8 cellular contexts compared by ENCODE assay signal in the genomic region with DNA sequence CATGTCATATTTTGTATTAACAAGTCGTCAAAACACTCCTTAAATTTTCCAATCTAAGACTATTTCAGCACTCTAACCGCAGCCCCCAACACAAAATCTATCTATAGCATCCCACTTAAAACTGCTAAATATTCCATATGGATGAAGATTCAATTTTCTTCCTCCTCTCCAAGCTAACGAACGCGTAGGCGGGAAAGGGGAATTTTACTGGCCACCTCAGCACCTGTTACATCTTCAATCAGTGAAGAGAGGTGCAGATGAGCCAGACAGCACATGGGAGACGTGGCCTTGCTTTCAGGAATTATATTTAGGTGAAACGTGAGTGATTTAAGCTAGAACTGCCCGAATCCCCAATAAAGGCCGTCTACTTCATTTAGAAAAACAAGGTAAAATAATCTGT. TPM values are rescaled to one million over a fixed set of nuclear protein-coding genes. Genes with fewer than 3 reads are reported as not detected.
DNase-seq lines count a peak whose midpoint lies in the region; TF ChIP-seq lines count a peak whose summit lies in the region.

No MANE protein-coding gene starts in this region.

- TF ChIP-seq EP300 in neural cell (conservative IDR thresholded peaks at IDR 0.05; ENCODE audit: poor library complexity, severe bottlenecking), result no peak

- H3K27me3 ChIP-seq in BLaER1 treated with 17β-estradiol and CSF1 and Interleukin-3, amounts not matched to agents 10 nM and 100 nM, result no peaks in the 10 kb centered on the region
- H3K27me3 ChIP-seq in mammary epithelial cell (ENCODE audit: insufficient read depth, low read length) (no peaks in the 10 kb centered on the region), neural cell (ENCODE audit: insufficient read depth, low read depth, low read length) (no peaks in the 10 kb centered on the region)

- intact Hi-C loops in mammary epithelial cell (cut with micrococcal nuclease), result no loop called here

- H3K9me2 ChIP-seq in neural cell (ENCODE audit: insufficient read depth, low read length), result no peaks in the 10 kb centered on the region

- no peaks in the 10 kb centered on the region for H3K9me3 ChIP-seq in BLaER1 treated with 17β-estradiol and CSF1 and Interleukin-3, amounts not matched to agents 10 nM and 100 nM (replicated peaks in 1 of 11)
- H3K9me3 ChIP-seq in mammary epithelial cell (replicated peaks; ENCODE audit: insufficient read depth, low read length) (no peaks in the 10 kb centered on the region), neural cell (ENCODE audit: low read length) (no peaks in the 10 kb centered on the region)

- DNase-seq in HFF-Myc (ENCODE audit: extremely low read depth, low read depth), result no peak
- DNase-seq in mammary epithelial cell, result peak; percentile 39
- no peak for DNase-seq in KG1 (lab: John Stamatoyannopoulos, UW)
- DNase-seq in NCI-H2196 (lab: John Stamatoyannopoulos, UW; ENCODE audit: unreplicated experiment), result no peak
- no peak for DNase-seq in G401 (ENCODE audit: low spot score)
- DNase-seq in GM19238 (ENCODE audit: insufficient read length, low spot score), result no peak

- peak overlapping the region; percentile 82 to 98 (median 90) for H3K4me2 ChIP-seq in BLaER1 treated with 17β-estradiol and CSF1 and Interleukin-3, amounts not matched to agents 10 nM and 100 nM
- H3K4me2 ChIP-seq in mammary epithelial cell (ENCODE audit: insufficient read depth, low read depth, low read length) (peak overlapping the region; percentile 92), neural cell (ENCODE audit: low read length) (peak overlapping the region; percentile 91)

- no peak for TF ChIP-seq CTCF in HFF-Myc (IDR thresholded peaks at IDR 0.05; ENCODE audit: low read depth, low read length, missing control alignments)
- no peak for TF ChIP-seq CTCF in mammary epithelial cell (conservative IDR thresholded peaks at IDR 0.05 in 1 of 2, IDR thresholded peaks at IDR 0.05 in 1 of 2; ENCODE audit: extremely low read depth in 1 of 2, insufficient read depth in 1 of 2, low read depth in 1 of 2, low read length in 2 of 2)
- no peak for TF ChIP-seq CTCF in neural cell (IDR thresholded peaks at IDR 0.05; ENCODE audit: poor library complexity, severe bottlenecking)

- peaks cover 83% of the 10 kb centered on the region for H3K79me2 ChIP-seq in mammary epithelial cell (ENCODE audit: insufficient read depth, low read length)
- peaks cover 68% of the 10 kb centered on the region for H3K79me2 ChIP-seq in neural cell (replicated peaks; ENCODE audit: insufficient read depth, low read length)

- dilution Hi-C loops in mammary epithelial cell (cut with HindIII; ENCODE audit: low sequenced_read_pairs), result no loop called here

- 1% methylated on average over 10 of the region's 10 CpGs for WGBS in mammary epithelial cell (ENCODE audit: low coverage, missing lambda C conversion rate)

- H3K36me3 ChIP-seq in BLaER1 treated with 17β-estradiol and CSF1 and Interleukin-3, amounts not matched to agents 10 nM and 100 nM, result peaks cover 3 to 27% (median 15%) of the 10 kb centered on the region in 11 experiments; a peak in 20 of 22 replicates
- H3K36me3 ChIP-seq in mammary epithelial cell (ENCODE audit: insufficient read depth, low read length) (no peaks in the 10 kb centered on the region), neural cell (ENCODE audit: insufficient read depth, low read length) (no peaks in the 10 kb centered on the region)

- peak overlapping the region; percentile 97 to 100 (median 99) for H3K9ac ChIP-seq in BLaER1 treated with 17β-estradiol and CSF1 and Interleukin-3, amounts not matched to agents 10 nM and 100 nM
- H3K9ac ChIP-seq in mammary epithelial cell (ENCODE audit: insufficient read depth, low read length) (peak overlapping the region; percentile 98), neural cell (ENCODE audit: low read length) (peak overlapping the region; percentile 96)

- H3K27ac ChIP-seq in BLaER1 treated with 17β-estradiol and CSF1 and Interleukin-3, amounts not matched to agents 10 nM and 100 nM, result peak overlapping the region; percentile 97 to 99 (median 99)
- H3K27ac ChIP-seq in mammary epithelial cell (ENCODE audit: insufficient read depth, low read depth, low read length) (peak overlapping the region; percentile 83), neural cell (ENCODE audit: low read length) (peak overlapping the region; percentile 98)

- H4K20me1 ChIP-seq in BLaER1 treated with 17β-estradiol and CSF1 and Interleukin-3, amounts not matched to agents 10 nM and 100 nM, result peaks cover 22 to 52% (median 50%) of the 10 kb centered on the region in 11 experiments; a peak in 21 of 22 replicates
- H4K20me1 ChIP-seq in mammary epithelial cell (ENCODE audit: insufficient read depth, low read length), result no peaks in the 10 kb centered on the region
- H4K20me1 ChIP-seq in neural cell (ENCODE audit: insufficient read depth), result no peaks in the 10 kb centered on the region

- H2AFZ ChIP-seq in mammary epithelial cell (ENCODE audit: low read depth, low read length) (peak overlapping the region; percentile 97), neural cell (ENCODE audit: low read depth, low read length) (peak overlapping the region; percentile 85)

- peak overlapping the region; percentile 78 to 95 (median 84) for H3K4me3 ChIP-seq in BLaER1 treated with 17β-estradiol and CSF1 and Interleukin-3, amounts not matched to agents 10 nM and 100 nM
- H3K4me3 ChIP-seq in HFF-Myc (replicated peaks; ENCODE audit: low read depth, low read length) (peak overlapping the region; percentile 82), mammary epithelial cell (replicated peaks in 1 of 3; ENCODE audit: insufficient read depth in 1 of 3, low read depth in 2 of 3, low read length in 3 of 3) (peak overlapping the region; percentile 90 to 99 (median 94)), neural cell (ENCODE audit: low read length) (peak overlapping the region; percentile 78)

- no peaks in the 10 kb centered on the region for H3F3A ChIP-seq in neural cell (ENCODE audit: insufficient read depth, low read length, poor library complexity, severe bottlenecking)

- in situ Hi-C loops in mammary epithelial cell (cut with MboI; ENCODE audit: low sequenced_read_pairs in 2 of 2), result no loop called here
- in situ Hi-C loops in G401 (cut with HindIII; ENCODE audit: low sequenced_read_pairs), result no loop called here

- CTCF ChIA-PET in mammary epithelial cell (lab: Charles Lee; ENCODE audit: low non-redundant PET), result no interaction called here

- no peak for TF ChIP-seq RAD21 in neural cell (conservative IDR thresholded peaks at IDR 0.05)

- BruUV-seq in mammary epithelial cell (replicated peaks; lab: Mats Ljungman, UMichigan), result TSS peak; percentile 30

- peaks cover 38 to 60% (median 45%) of the 10 kb centered on the region in 10 experiments for H3K4me1 ChIP-seq in BLaER1 treated with 17β-estradiol and CSF1 and Interleukin-3, amounts not matched to agents 10 nM and 100 nM
- H3K4me1 ChIP-seq in mammary epithelial cell (ENCODE audit: insufficient read depth, low read length), result peaks cover 24% of the 10 kb centered on the region

TF ChIP-seq in neural cell, 6 proteins besides CTCF, POLR2A, EP300 and RAD21:
- TF ChIP-seq REST (IDR thresholded peaks at IDR 0.05; ENCODE audit: borderline replicate concordance) (no peak), POLR2AphosphoS5 (IDR thresholded peaks at IDR 0.05) (no peak), MXI1 (conservative IDR thresholded peaks at IDR 0.05; ENCODE audit: poor library complexity, severe bottlenecking) (peak; percentile 67), EZH2 (IDR thresholded peaks at IDR 0.05; ENCODE audit: borderline replicate concordance, insufficient read depth, low read length, poor library complexity, severe bottlenecking) (no peak)
TF ChIP-seq in neural cell: peak in this region for 1.

RNA-seq across cellular contexts. Expression of gene RBM26, which starts 1.1 kb away (rescaled TPM):
- 10 to 100 TPM; 27.7 to 39.1 TPM for total RNA-seq in mammary epithelial cell
- polyA plus RNA-seq in mammary epithelial cell (14.8 TPM), neural cell (95.9 and 112 TPM in 2 replicates)
- polyA minus RNA-seq in mammary epithelial cell (13.2 TPM), neural cell (103 and 121 TPM in 2 replicates)
- total RNA-seq in G401 (2014; rRNA removed; shearing (Covaris generic)), result 20.7 and 30.9 TPM in 2 replicates
